In genomic region chr14:94689218-94689984, GRCh38 we compare ENCODE assay signal across 1 cellular context.
TF ChIP-seq lines count a peak whose summit lies in the region.

No MANE protein-coding gene starts in this region.

TF ChIP-seq in HepG2, 621 proteins besides CTCF, POLR2A, EP300 and RAD21 (continued from another document and continues in another):
- TF ChIP-seq KIAA2018 (CRISPR knock-in tag; IDR thresholded peaks at IDR 0.05; ENCODE audit: borderline replicate concordance) (no peak), SMC3 (IDR thresholded peaks at IDR 0.05; ENCODE audit: low read length) (peak; percentile 55; the same call in 1 of the 2 replicates), REL (CRISPR knock-in tag; conservative IDR thresholded peaks at IDR 0.05) (0 out of 2 replicates have a peak, but pooled peaks have one; percentile 44), LRRFIP1 (CRISPR knock-in tag; conservative IDR thresholded peaks at IDR 0.05) (no peak), GATA4 (IDR thresholded peaks at IDR 0.05; ENCODE audit: borderline replicate concordance, low read depth) (no peak), DMAP1 (CRISPR knock-in tag; IDR thresholded peaks at IDR 0.05) (no peak), ZNF17 (CRISPR knock-in tag; IDR thresholded peaks at IDR 0.05) (no peak), ZNF160 (CRISPR knock-in tag; IDR thresholded peaks at IDR 0.05) (no peak), ZMYM2 (CRISPR knock-in tag; IDR thresholded peaks at IDR 0.05) (no peak), FOXK2 (IDR thresholded peaks at IDR 0.05) (no peak), ELF3 (CRISPR knock-in tag; IDR thresholded peaks at IDR 0.05) (0 out of 2 replicates have a peak, but pooled peaks have one; percentile 30), ZNF12 (CRISPR knock-in tag; IDR thresholded peaks at IDR 0.05) (no peak), HOXA3 (CRISPR knock-in tag; IDR thresholded peaks at IDR 0.05) (peak; percentile 29; the same call in 1 of the 2 replicates), ZNF761 (CRISPR knock-in tag; conservative IDR thresholded peaks at IDR 0.05) (no peak), ZFY (CRISPR knock-in tag; IDR thresholded peaks at IDR 0.05) (peak; percentile 53), ZNF775 (CRISPR knock-in tag; IDR thresholded peaks at IDR 0.05; ENCODE audit: borderline replicate concordance) (no peak), RARG (CRISPR knock-in tag; IDR thresholded peaks at IDR 0.05; ENCODE audit: low read depth) (no peak), YY1 (IDR thresholded peaks at IDR 0.05; ENCODE audit: insufficient read depth, insufficient replicate concordance, low read depth, low read length) (peak; percentile 51), ZBTB7B (CRISPR knock-in tag; IDR thresholded peaks at IDR 0.05) (0 out of 2 replicates have a peak, but pooled peaks have one; percentile 51), ZSCAN21 (CRISPR knock-in tag; IDR thresholded peaks at IDR 0.05; ENCODE audit: borderline replicate concordance) (peak; percentile 31; the same call in 1 of the 2 replicates), KLF16 (CRISPR knock-in tag; IDR thresholded peaks at IDR 0.05) (peak in 1 of 2 experiments; percentile 43; a peak in 1 of 4 replicates), SALL1 (CRISPR knock-in tag; IDR thresholded peaks at IDR 0.05) (peak; percentile 58; the same call in 1 of the 2 replicates), PHF20 (CRISPR knock-in tag; IDR thresholded peaks at IDR 0.05) (no peak), FOXA1 (IDR thresholded peaks at IDR 0.05) (no peak), FOXA1 (CRISPR knock-in tag; IDR thresholded peaks at IDR 0.05) (peak; percentile 34; the same call in 1 of the 2 replicates), U2AF1 (optimal IDR thresholded peaks at IDR 0.05; ENCODE audit: low read depth, low read length) (no peak), ZNF800 (CRISPR knock-in tag; IDR thresholded peaks at IDR 0.05) (peak; percentile 58; the same call in 1 of the 2 replicates), SP1 (IDR thresholded peaks at IDR 0.05) (no peak), SP1 (CRISPR knock-in tag; IDR thresholded peaks at IDR 0.05) (no peak), AHR (CRISPR knock-in tag; IDR thresholded peaks at IDR 0.05) (0 out of 2 replicates have a peak, but pooled peaks have one; percentile 80), ZNF331 (CRISPR knock-in tag; IDR thresholded peaks at IDR 0.05) (peak; percentile 60; the same call in 1 of the 2 replicates), THRA (CRISPR knock-in tag; IDR thresholded peaks at IDR 0.05; ENCODE audit: borderline replicate concordance) (0 out of 2 replicates have a peak, but pooled peaks have one; percentile 24), ZNF691 (CRISPR knock-in tag; IDR thresholded peaks at IDR 0.05; ENCODE audit: borderline replicate concordance, low read depth) (no peak), MEIS2 (CRISPR knock-in tag; IDR thresholded peaks at IDR 0.05) (0 out of 2 replicates have a peak, but pooled peaks have one; percentile 27), ETV5 (CRISPR knock-in tag; IDR thresholded peaks at IDR 0.05; ENCODE audit: borderline replicate concordance) (no peak)
- TF ChIP-seq, protein P1, sequence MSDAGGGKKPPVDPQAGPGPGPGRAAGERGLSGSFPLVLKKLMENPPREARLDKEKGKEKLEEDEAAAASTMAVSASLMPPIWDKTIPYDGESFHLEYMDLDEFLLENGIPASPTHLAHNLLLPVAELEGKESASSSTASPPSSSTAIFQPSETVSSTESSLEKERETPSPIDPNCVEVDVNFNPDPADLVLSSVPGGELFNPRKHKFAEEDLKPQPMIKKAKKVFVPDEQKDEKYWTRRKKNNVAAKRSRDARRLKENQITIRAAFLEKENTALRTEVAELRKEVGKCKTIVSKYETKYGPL (CRISPR knock-in tag; IDR thresholded peaks at IDR 0.05) = no peak
- TF ChIP-seq, protein P2, sequence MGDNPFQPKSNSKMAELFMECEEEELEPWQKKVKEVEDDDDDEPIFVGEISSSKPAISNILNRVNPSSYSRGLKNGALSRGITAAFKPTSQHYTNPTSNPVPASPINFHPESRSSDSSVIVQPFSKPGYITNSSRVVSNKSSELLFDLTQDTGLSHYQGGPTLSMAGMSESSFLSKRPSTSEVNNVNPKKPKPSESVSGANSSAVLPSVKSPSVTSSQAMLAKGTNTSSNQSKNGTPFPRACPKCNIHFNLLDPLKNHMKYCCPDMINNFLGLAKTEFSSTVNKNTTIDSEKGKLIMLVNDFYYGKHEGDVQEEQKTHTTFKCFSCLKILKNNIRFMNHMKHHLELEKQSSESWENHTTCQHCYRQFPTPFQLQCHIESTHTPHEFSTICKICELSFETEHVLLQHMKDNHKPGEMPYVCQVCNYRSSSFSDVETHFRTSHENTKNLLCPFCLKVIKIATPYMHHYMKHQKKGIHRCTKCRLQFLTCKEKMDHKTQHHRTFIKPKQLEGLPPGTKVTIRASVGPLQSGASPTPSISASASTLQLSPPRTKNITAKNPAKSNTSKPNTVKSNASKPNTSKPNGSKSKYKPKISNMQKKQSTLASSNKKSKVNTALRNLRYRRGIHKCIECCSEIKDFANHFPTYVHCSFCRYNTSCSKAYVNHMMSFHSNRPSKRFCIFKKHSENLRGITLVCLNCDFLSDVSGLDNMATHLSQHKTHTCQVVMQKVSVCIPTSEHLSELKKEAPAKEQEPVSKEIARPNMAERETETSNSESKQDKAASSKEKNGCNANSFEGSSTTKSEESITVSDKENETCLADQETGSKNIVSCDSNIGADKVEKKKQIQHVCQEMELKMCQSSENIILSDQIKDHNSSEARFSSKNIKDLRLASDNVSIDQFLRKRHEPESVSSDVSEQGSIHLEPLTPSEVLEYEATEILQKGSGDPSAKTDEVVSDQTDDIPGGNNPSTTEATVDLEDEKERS (CRISPR knock-in tag; IDR thresholded peaks at IDR 0.05) = no peak
- TF ChIP-seq, protein P3, sequence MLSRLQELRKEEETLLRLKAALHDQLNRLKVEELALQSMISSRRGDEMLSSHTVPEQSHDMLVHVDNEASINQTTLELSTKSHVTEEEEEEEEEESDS (CRISPR knock-in tag; IDR thresholded peaks at IDR 0.05; ENCODE audit: borderline replicate concordance) = no peak
- TF ChIP-seq, protein P4, sequence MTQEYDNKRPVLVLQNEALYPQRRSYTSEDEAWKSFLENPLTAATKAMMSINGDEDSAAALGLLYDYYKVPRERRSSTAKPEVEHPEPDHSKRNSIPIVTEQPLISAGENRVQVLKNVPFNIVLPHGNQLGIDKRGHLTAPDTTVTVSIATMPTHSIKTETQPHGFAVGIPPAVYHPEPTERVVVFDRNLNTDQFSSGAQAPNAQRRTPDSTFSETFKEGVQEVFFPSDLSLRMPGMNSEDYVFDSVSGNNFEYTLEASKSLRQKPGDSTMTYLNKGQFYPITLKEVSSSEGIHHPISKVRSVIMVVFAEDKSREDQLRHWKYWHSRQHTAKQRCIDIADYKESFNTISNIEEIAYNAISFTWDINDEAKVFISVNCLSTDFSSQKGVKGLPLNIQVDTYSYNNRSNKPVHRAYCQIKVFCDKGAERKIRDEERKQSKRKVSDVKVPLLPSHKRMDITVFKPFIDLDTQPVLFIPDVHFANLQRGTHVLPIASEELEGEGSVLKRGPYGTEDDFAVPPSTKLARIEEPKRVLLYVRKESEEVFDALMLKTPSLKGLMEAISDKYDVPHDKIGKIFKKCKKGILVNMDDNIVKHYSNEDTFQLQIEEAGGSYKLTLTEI (CRISPR knock-in tag; conservative IDR thresholded peaks at IDR 0.05) = no peak
